29 cellular contexts compared by ENCODE assay signal in the genomic region with DNA sequence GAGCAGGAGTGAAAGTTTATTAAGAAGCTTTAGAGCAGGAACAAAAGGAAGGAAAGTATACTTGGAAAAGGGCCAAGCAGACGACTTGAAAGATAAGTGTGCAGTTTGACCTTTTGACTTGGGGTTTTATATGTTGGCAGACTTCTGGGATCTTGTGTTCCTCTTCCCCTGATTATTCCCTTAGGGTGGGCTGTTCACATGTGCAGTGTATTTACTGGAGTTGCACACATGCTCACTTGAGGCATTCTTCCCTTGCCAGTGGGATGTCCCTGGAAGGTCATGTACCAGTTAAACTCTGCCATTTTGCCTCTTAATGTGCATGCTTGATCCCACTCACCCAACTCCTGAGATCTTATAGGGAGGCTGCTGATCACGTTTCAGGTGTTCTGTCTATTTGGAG. TPM values are rescaled to one million over a fixed set of nuclear protein-coding genes. Genes with fewer than 3 reads are reported as not detected.
A peak's percentile ranks its signal among the peaks of the same experiment; 100 is the strongest.
DNase-seq lines count a peak whose midpoint lies in the region; TF ChIP-seq lines count a peak whose summit lies in the region.
"Had no signal": no experiment of that assay in that cellular context is flagged by ENCODE, and none has a peak within 500 bp of the region (broad histone marks: within the 10 kb centered on the region; RNA-seq: fewer than 3 reads in every experiment).

No MANE protein-coding gene starts in this region.

- H3K4me2 ChIP-seq in fibroblast of lung (ENCODE audit: extremely low read depth, insufficient read depth, low read length), result no peak overlapping the region
- H3K4me2 ChIP-seq: KMS-11 had no signal

- peak overlapping the region; percentile 45 for H3K27ac ChIP-seq in CD8-positive, alpha-beta memory T cell (ENCODE audit: low read depth, low read length)
- H3K27ac ChIP-seq in SJCRH30 (no peak overlapping the region), fibroblast of lung (ENCODE audit: insufficient read depth, low read length) (no peak overlapping the region)
- H3K27ac ChIP-seq: cardiac muscle cell, dorsolateral prefrontal cortex, gastrocnemius medialis, KMS-11, spleen, thyroid gland had no signal

- CTCF ChIA-PET in CD8-positive, alpha-beta memory T cell (lab: Charles Lee), result no interaction called here

- no peaks in the 10 kb centered on the region for H3K9me3 ChIP-seq in CD8-positive, alpha-beta memory T cell (ENCODE audit: low read length)
- H3K9me3 ChIP-seq in SJCRH30 (replicated peaks) (peaks cover 10% of the 10 kb centered on the region; the same call in 1 of the 2 replicates), fibroblast of lung (ENCODE audit: control insufficient read depth, insufficient read depth, low read depth, low read length) (no peaks in the 10 kb centered on the region)
- H3K9me3 ChIP-seq: gastrocnemius medialis, thyroid gland had no signal

- no peak for DNase-seq in CD8-positive, alpha-beta memory T cell
- DNase-seq in Kasumi-1 (lab: John Stamatoyannopoulos, UW) (peak; percentile 38 to 55), SJCRH30 (peak; percentile 19 to 48), fibroblast of lung (ENCODE audit: low read depth in 2 of 2) (peak; percentile 22 to 58), kidney glomerular epithelial cell (lab: John Stamatoyannopoulos, UW) (no peak), GM10266 (ENCODE audit: extremely low spot score) (no peak), kidney tubule cell (ENCODE audit: low spot score) (no peak), NCI-H446 treated with DMSO at 0.1 percent for 48 hours (lab: John Stamatoyannopoulos, UW) (no peak)
- DNase-seq: activated CD4-positive, alpha-beta T cell treated with anti-CD3 and anti-CD28 coated beads for 1 hour; activated naive CD4-positive, alpha-beta T cell treated with anti-CD3 and anti-CD28 coated beads for 36 hours; activated T-cell treated with anti-CD3 and anti-CD28 coated beads, Interleukin-2, amount 50 U/mL, for 72 hours; CD4-positive, CD25-positive, alpha-beta regulatory T cell; DMS153; dorsolateral prefrontal cortex; gastrocnemius medialis; GDM1; naive thymus-derived CD4-positive, alpha-beta T cell; NCI-H1105 treated with DMSO at 0.1 percent for 48 hours; NCI-H2081; NCI-H524; retina; spleen; stimulated activated CD4-positive, alpha-beta T cell treated with anti-CD3 and anti-CD28 coated beads, Interleukin-4, amount 100 ng/mL, for 1 hour; stimulated activated naive CD4-positive, alpha-beta T cell; T1000; thyroid gland had no signal

- no peak overlapping the region for H3K4me3 Mint-ChIP-seq in CD8-positive, alpha-beta memory T cell
- H3K4me3 Mint-ChIP-seq: activated naive CD4-positive, alpha-beta T cell treated with anti-CD3 and anti-CD28 coated beads for 36 hours; activated T-cell treated with anti-CD3 and anti-CD28 coated beads, Interleukin-2, amount 50 U/mL, for 72 hours; CD4-positive, CD25-positive, alpha-beta regulatory T cell; memory B cell; naive thymus-derived CD4-positive, alpha-beta T cell had no signal

- H3K4me1 ChIP-seq in CD8-positive, alpha-beta memory T cell (ENCODE audit: insufficient read depth, low read length), result no peaks in the 10 kb centered on the region
- H3K4me1 ChIP-seq in SJCRH30 (peaks cover 2% of the 10 kb centered on the region; the same call in 1 of the 2 replicates), fibroblast of lung (ENCODE audit: control insufficient read depth, extremely low read depth, insufficient read depth, low read length) (peaks cover 3% of the 10 kb centered on the region)
- H3K4me1 ChIP-seq: thyroid gland had no signal

- no peaks in the 10 kb centered on the region for H4K20me1 ChIP-seq in fibroblast of lung (ENCODE audit: control insufficient read depth, extremely low read depth, insufficient read depth, low read length)

- H3K79me2 ChIP-seq in fibroblast of lung (ENCODE audit: control insufficient read depth, insufficient read depth, low read length), result no peaks in the 10 kb centered on the region

- no peaks in the 10 kb centered on the region for H3K27me3 ChIP-seq in CD8-positive, alpha-beta memory T cell (ENCODE audit: insufficient read depth, low read length, poor library complexity, severe bottlenecking)
- no peaks in the 10 kb centered on the region for H3K27me3 ChIP-seq in SJCRH30
- no peaks in the 10 kb centered on the region for H3K27me3 ChIP-seq in fibroblast of lung (ENCODE audit: control insufficient read depth, insufficient read depth, low read length)
- H3K27me3 ChIP-seq: cardiac muscle cell, gastrocnemius medialis, spleen, thyroid gland had no signal

- H3K4me3 ChIP-seq in CD8-positive, alpha-beta memory T cell (ENCODE audit: low read length), result no peak overlapping the region
- H3K4me3 ChIP-seq in SJCRH30 (no peak overlapping the region), fibroblast of lung (replicated peaks in 1 of 4; ENCODE audit: control extremely low read depth in 1 of 4, insufficient read depth in 1 of 4, low read depth in 3 of 4, low read length in 4 of 4) (no peak overlapping the region)
- H3K4me3 ChIP-seq: cardiac muscle cell, dorsolateral prefrontal cortex, gastrocnemius medialis, spleen, thyroid gland had no signal

- H3K36me3 ChIP-seq in CD8-positive, alpha-beta memory T cell (ENCODE audit: insufficient read depth, low read length), result no peaks in the 10 kb centered on the region
- H3K36me3 ChIP-seq in SJCRH30 (no peaks in the 10 kb centered on the region), fibroblast of lung (ENCODE audit: control insufficient read depth, insufficient read depth, low read length) (no peaks in the 10 kb centered on the region)
- H3K36me3 ChIP-seq: cardiac muscle cell, gastrocnemius medialis, spleen, thyroid gland had no signal

- H3K27ac Mint-ChIP-seq in CD8-positive, alpha-beta memory T cell, result peak overlapping the region in 1 of 8 donors; percentile 49
- H3K27ac Mint-ChIP-seq: activated naive CD4-positive, alpha-beta T cell treated with anti-CD3 and anti-CD28 coated beads for 36 hours; activated T-cell treated with anti-CD3 and anti-CD28 coated beads, Interleukin-2, amount 50 U/mL, for 72 hours; CD4-positive, CD25-positive, alpha-beta regulatory T cell; memory B cell; naive thymus-derived CD4-positive, alpha-beta T cell had no signal

- no peak for TF ChIP-seq CTCF in fibroblast of lung (conservative IDR thresholded peaks at IDR 0.05 in 1 of 2, IDR thresholded peaks at IDR 0.05 in 1 of 2; ENCODE audit: low read depth in 1 of 2, low read length in 2 of 2)
- TF ChIP-seq CTCF in GM10266 (IDR thresholded peaks at IDR 0.05; ENCODE audit: control insufficient read depth, insufficient read depth, low read depth, missing control alignments), result no peak

- H3K4me1 Mint-ChIP-seq in CD8-positive, alpha-beta memory T cell, result peaks cover 0 to 5% (median 0%) of the 10 kb centered on the region in 3 donors
- H3K4me1 Mint-ChIP-seq: memory B cell had no signal

- H2AFZ ChIP-seq in fibroblast of lung (ENCODE audit: low read length), result no peak overlapping the region

- POLR2A ChIA-PET in CD8-positive, alpha-beta memory T cell (lab: Charles Lee), result no interaction called here

- H3K27me3 Mint-ChIP-seq in CD8-positive, alpha-beta memory T cell, result no peaks in the 10 kb centered on the region
- H3K27me3 Mint-ChIP-seq: naive thymus-derived CD4-positive, alpha-beta T cell had no signal

- peaks cover 0 to 11% (median 8%) of the 10 kb centered on the region in 5 donors for H3K9me3 Mint-ChIP-seq in CD8-positive, alpha-beta memory T cell

- peaks cover 0 to 20% (median 0%) of the 10 kb centered on the region in 3 donors for H3K36me3 Mint-ChIP-seq in CD8-positive, alpha-beta memory T cell
- H3K36me3 Mint-ChIP-seq: CD4-positive, CD25-positive, alpha-beta regulatory T cell had no signal

- no peak overlapping the region for H3K9ac ChIP-seq in fibroblast of lung (ENCODE audit: insufficient read depth, low read length)
- H3K9ac ChIP-seq: KMS-11 had no signal

RNA-seq across cellular contexts. Expression of gene ARHGAP12, which starts 23.4 kb away (rescaled TPM):
- 1 to 10 TPM; 5.1 to 5.3 TPM for total RNA-seq in CD8-positive, alpha-beta memory T cell
- 9.7 TPM for polyA plus RNA-seq in CD8-positive, alpha-beta memory T cell
- total RNA-seq in SJCRH30 (2014; rRNA removed; shearing (Covaris generic)), result 45.7 and 47.2 TPM in 2 replicates
- 57.0 and 63.1 TPM in 2 replicates for total RNA-seq in fibroblast of lung
- 23.1 and 24.0 TPM in 2 replicates for polyA plus RNA-seq in fibroblast of lung
- 15.7 and 17.5 TPM in 2 replicates for polyA plus RNA-seq in fibroblast of lung (2012)
- polyA minus RNA-seq in fibroblast of lung (ENCODE audit: low replicate concordance), result 3.6 and 4.2 TPM in 2 replicates

Comparison
In these comparisons a context has a peak if more than half of its experiments do, and no peak if none do; other contexts are left out.
1. DNase-seq: peak in Kasumi-1 (2 of 2), SJCRH30 (2 of 2) and fibroblast of lung (2 of 2); none in CD8-positive, alpha-beta memory T cell (0 of 5), kidney glomerular epithelial cell (single experiment), GM10266 (single experiment), kidney tubule cell (single experiment) and NCI-H446 treated with DMSO at 0.1 percent for 48 hours (single experiment).